Comparison of ENCODE assay signal across 20 cellular contexts in genomic region chr9:93263334-93264229, GRCh38.
DNase-seq lines count a peak whose midpoint lies in the region; ATAC-seq, FAIRE-seq and TF ChIP-seq lines count a peak whose summit lies in the region.
"Had no signal": no experiment of that assay in that cellular context is flagged by ENCODE, and none has a peak within 500 bp of the region (broad histone marks: within the 10 kb centered on the region; RNA-seq: fewer than 3 reads in every experiment).

No MANE protein-coding gene starts in this region.

- WGBS in suprapubic skin, result 90% methylated on average over 24 of the region's 41 CpGs

- H3K9me3 Mint-ChIP-seq in activated T-cell treated with anti-CD3 and anti-CD28 coated beads, Interleukin-2, amount 50 U/mL, for 24 hours, result no peaks in the 10 kb centered on the region
- H3K9me3 Mint-ChIP-seq in activated T-cell treated with anti-CD3 and anti-CD28 coated beads, Interleukin-2, amount 50 U/mL, for 72 hours, result no peaks in the 10 kb centered on the region
- H3K9me3 Mint-ChIP-seq: activated CD4-positive, alpha-beta T cell treated with anti-CD3 and anti-CD28 coated beads, Interleukin-2, amount 10 ng/mL, durations not matched to agents 24 days and 14 days had no signal

- FAIRE-seq in kidney (lab: Jason Lieb, UNC), result no peak
- FAIRE-seq: colon, endothelial cell of umbilical vein, frontal cortex had no signal

- in situ Hi-C loops in KBM-7 (cut with MboI; ENCODE audit: low pct_unique_long_range_greater_than_20kb, low sequenced_read_pairs), result no loop called here

- intact Hi-C loops in kidney (cut with DNase I), result no loop called here

- H3K4me3 ChIP-seq in H7 (ENCODE audit: insufficient read depth, low read depth, low read length), result no peak overlapping the region
- H3K4me3 ChIP-seq in kidney (ENCODE audit: low read length in 2 of 2), result no peak overlapping the region
- H3K4me3 ChIP-seq in suprapubic skin, result no peak overlapping the region
- H3K4me3 ChIP-seq: HAP-1, SJSA1 had no signal

- H3K4me1 ChIP-seq in kidney (ENCODE audit: control insufficient read depth in 1 of 2, insufficient read depth in 1 of 2, low read depth in 1 of 2, low read length in 2 of 2) (no peaks in the 10 kb centered on the region), suprapubic skin (peaks cover 6% of the 10 kb centered on the region)
- H3K4me1 ChIP-seq: HAP-1, SJSA1 had no signal

- H3K27me3 Mint-ChIP-seq in activated T-cell treated with anti-CD3 and anti-CD28 coated beads, Interleukin-2, amount 50 U/mL, for 24 hours, result peaks cover 8% of the 10 kb centered on the region
- no peaks in the 10 kb centered on the region for H3K27me3 Mint-ChIP-seq in activated T-cell treated with anti-CD3 and anti-CD28 coated beads, Interleukin-2, amount 50 U/mL, for 72 hours (ENCODE audit: low read depth)
- H3K27me3 Mint-ChIP-seq: activated CD4-positive, alpha-beta T cell treated with anti-CD3 and anti-CD28 coated beads, Interleukin-2, amount 10 ng/mL, durations not matched to agents 24 days and 14 days; progenitor cell of endocrine pancreas had no signal

- H3K36me3 Mint-ChIP-seq in activated T-cell treated with anti-CD3 and anti-CD28 coated beads, Interleukin-2, amount 50 U/mL, for 24 hours (ENCODE audit: low read depth), result no peaks in the 10 kb centered on the region
- H3K36me3 Mint-ChIP-seq in activated T-cell treated with anti-CD3 and anti-CD28 coated beads, Interleukin-2, amount 50 U/mL, for 72 hours (ENCODE audit: insufficient read depth in 2 of 2), result no peaks in the 10 kb centered on the region

- H3K36me3 ChIP-seq in H7 (replicated peaks; ENCODE audit: control insufficient read depth, insufficient read depth, low read length) (peaks cover 2% of the 10 kb centered on the region; the same call in 1 of the 2 replicates), kidney (ENCODE audit: control insufficient read depth in 1 of 2, insufficient read depth in 2 of 2, low read length in 2 of 2) (no peaks in the 10 kb centered on the region), suprapubic skin (peaks cover 6% of the 10 kb centered on the region)
- H3K36me3 ChIP-seq: SJSA1 had no signal

- H3K27me3 ChIP-seq in H7 (ENCODE audit: control insufficient read depth, insufficient read depth, low read length) (no peaks in the 10 kb centered on the region), suprapubic skin (no peaks in the 10 kb centered on the region)
- H3K27me3 ChIP-seq: SJSA1 had no signal

- TF ChIP-seq EP300 in suprapubic skin (IDR thresholded peaks at IDR 0.05), result no peak

- H3K9me3 ChIP-seq in kidney (ENCODE audit: control insufficient read depth in 1 of 2, low read length in 2 of 2) (no peaks in the 10 kb centered on the region), suprapubic skin (no peaks in the 10 kb centered on the region)
- H3K9me3 ChIP-seq: HAP-1, SJSA1 had no signal

- H3K27ac ChIP-seq in kidney (ENCODE audit: low read depth in 2 of 2, low read length in 2 of 2) (no peak overlapping the region), suprapubic skin (no peak overlapping the region)
- H3K27ac ChIP-seq: SJSA1 had no signal

- TF ChIP-seq CTCF in kidney (IDR thresholded peaks at IDR 0.05; ENCODE audit: borderline replicate concordance, extremely low read depth, insufficient read depth) (no peak), suprapubic skin (IDR thresholded peaks at IDR 0.05) (no peak)

- no peak for ATAC-seq in activated T-cell treated with anti-CD3 and anti-CD28 coated beads, Interleukin-2, amount 50 U/mL, for 72 hours (replicated peaks in 1 of 2)
- no peak for ATAC-seq in HG03571 (IDR thresholded peaks at IDR 0.05; ENCODE audit: unreplicated experiment)

- DNase-seq in activated T-cell treated with anti-CD3 and anti-CD28 coated beads, Interleukin-2, amount 50 U/mL, for 24 hours, result peak; percentile 12
- no peak for DNase-seq in activated T-cell treated with anti-CD3 and anti-CD28 coated beads, Interleukin-2, amount 50 U/mL, for 72 hours
- DNase-seq in H7, result peak; percentile 52
- peak; percentile 67 for DNase-seq in kidney
- DNase-seq in suprapubic skin (ENCODE audit: low spot score in 2 of 2), result peak; percentile 44 to 74
- DNase-seq in KBM-7, result no peak
- no peak for DNase-seq in T-helper 9 cell
- DNase-seq: activated CD4-positive, alpha-beta T cell treated with anti-CD3 and anti-CD28 coated beads, Interleukin-2, amount 10 ng/mL, durations not matched to agents 24 days and 14 days; activated effector memory CD4-positive, alpha-beta T cell treated with Interleukin-2 at 50 U/mL for 16 hours; left ventricle myocardium superior; NCI-H187; stimulated activated naive CD4-positive, alpha-beta T cell; T1000 had no signal

- H3K27ac Mint-ChIP-seq in activated T-cell treated with anti-CD3 and anti-CD28 coated beads, Interleukin-2, amount 50 U/mL, for 24 hours, result no peak overlapping the region
- H3K27ac Mint-ChIP-seq in activated T-cell treated with anti-CD3 and anti-CD28 coated beads, Interleukin-2, amount 50 U/mL, for 72 hours, result no peak overlapping the region
- H3K27ac Mint-ChIP-seq: activated CD4-positive, alpha-beta T cell treated with anti-CD3 and anti-CD28 coated beads, Interleukin-2, amount 10 ng/mL, durations not matched to agents 24 days and 14 days; progenitor cell of endocrine pancreas had no signal

- TF ChIP-seq POLR2A in suprapubic skin (IDR thresholded peaks at IDR 0.05), result no peak

- no peak overlapping the region for H3K9ac ChIP-seq in kidney (ENCODE audit: low read length in 2 of 2)

- no peak overlapping the region for H3K4me3 Mint-ChIP-seq in activated T-cell treated with anti-CD3 and anti-CD28 coated beads, Interleukin-2, amount 50 U/mL, for 24 hours
- H3K4me3 Mint-ChIP-seq in activated T-cell treated with anti-CD3 and anti-CD28 coated beads, Interleukin-2, amount 50 U/mL, for 72 hours, result no peak overlapping the region
- H3K4me3 Mint-ChIP-seq: activated CD4-positive, alpha-beta T cell treated with anti-CD3 and anti-CD28 coated beads, Interleukin-2, amount 10 ng/mL, durations not matched to agents 24 days and 14 days had no signal

- peaks cover 5% of the 10 kb centered on the region for H3K4me1 Mint-ChIP-seq in activated T-cell treated with anti-CD3 and anti-CD28 coated beads, Interleukin-2, amount 50 U/mL, for 24 hours (ENCODE audit: low read depth)
- H3K4me1 Mint-ChIP-seq in activated T-cell treated with anti-CD3 and anti-CD28 coated beads, Interleukin-2, amount 50 U/mL, for 72 hours (ENCODE audit: low read depth), result peaks cover 12% of the 10 kb centered on the region

Comparison
In these comparisons a context has a peak if more than half of its experiments do, and no peak if none do; other contexts are left out.
1. DNase-seq: peak in activated T-cell treated with anti-CD3 and anti-CD28 coated beads, Interleukin-2, amount 50 U/mL, for 24 hours (single experiment), H7 (single experiment), kidney (single experiment) and suprapubic skin (2 of 2); none in activated T-cell treated with anti-CD3 and anti-CD28 coated beads, Interleukin-2, amount 50 U/mL, for 72 hours (0 of 2), KBM-7 (single experiment) and T-helper 9 cell (single experiment).